ENCODE assay signal across 13 cellular contexts in genomic region chr5:132095077-132095744, GRCh38. TPM values are rescaled to one million over a fixed set of nuclear protein-coding genes. Genes with fewer than 3 reads are reported as not detected.
A peak's percentile ranks its signal among the peaks of the same experiment; 100 is the strongest.
DNase-seq lines count a peak whose midpoint lies in the region; ATAC-seq lines count a peak whose summit lies in the region.
"Had no signal": no experiment of that assay in that cellular context is flagged by ENCODE, and none has a peak within 500 bp of the region (broad histone marks: within the 10 kb centered on the region; RNA-seq: fewer than 3 reads in every experiment).

No MANE protein-coding gene starts in this region.

- no peak overlapping the region for H3K27ac ChIP-seq in substantia nigra (ENCODE audit: low read depth, low read length, poor library complexity, severe bottlenecking)
- H3K27ac ChIP-seq in caudate nucleus (ENCODE audit: low read depth, low read length): no peak overlapping the region
- H3K27ac ChIP-seq: C4-2B had no signal

- H3K36me3 Mint-ChIP-seq in activated T-helper 17 cell treated with anti-CD3 and anti-CD28 coated beads, Interleukin-2, amount 50 U/mL, for 72 hours (ENCODE audit: low read depth): peaks cover 15% of the 10 kb centered on the region

- peak overlapping the region; percentile 63 for H3K4me3 Mint-ChIP-seq in activated T-helper 17 cell treated with anti-CD3 and anti-CD28 coated beads, Interleukin-2, amount 50 U/mL, for 72 hours
- H3K4me3 Mint-ChIP-seq: GM23338 had no signal

- ATAC-seq in Right ventricle myocardium superior (ENCODE audit: poor library complexity) (peak; percentile 84), HG02981 (IDR thresholded peaks at IDR 0.05; ENCODE audit: unreplicated experiment) (no peak)
- ATAC-seq in activated T-helper 17 cell treated with anti-CD3 and anti-CD28 coated beads, Interleukin-2, amount 50 U/mL, for 72 hours (replicated peaks): peak; percentile 15
- ATAC-seq: GM23338 had no signal

- H3K4me1 Mint-ChIP-seq in activated T-helper 17 cell treated with anti-CD3 and anti-CD28 coated beads, Interleukin-2, amount 50 U/mL, for 72 hours: peaks cover 46% of the 10 kb centered on the region
- H3K4me1 Mint-ChIP-seq: GM23338 had no signal

- H3K9me3 Mint-ChIP-seq in activated T-helper 17 cell treated with anti-CD3 and anti-CD28 coated beads, Interleukin-2, amount 50 U/mL, for 72 hours: peaks cover 3% of the 10 kb centered on the region
- H3K9me3 Mint-ChIP-seq: GM23338 had no signal

- H3K27me3 Mint-ChIP-seq in activated T-helper 17 cell treated with anti-CD3 and anti-CD28 coated beads, Interleukin-2, amount 50 U/mL, for 72 hours: no peaks in the 10 kb centered on the region

- peak overlapping the region; percentile 81 for H3K27ac Mint-ChIP-seq in activated T-helper 17 cell treated with anti-CD3 and anti-CD28 coated beads, Interleukin-2, amount 50 U/mL, for 72 hours
- H3K27ac Mint-ChIP-seq: GM23338 had no signal

- DNase-seq in Right ventricle myocardium superior: no peak
- no peak for DNase-seq in cardiac septum (ENCODE audit: low spot score)
- peak; percentile 20 for DNase-seq in iris pigment epithelial cell (ENCODE audit: low read depth)
- DNase-seq in substantia nigra (lab: John Stamatoyannopoulos, UW): no peak
- DNase-seq in NCI-H510A treated with DMSO at 0.1 percent for 48 hours (lab: John Stamatoyannopoulos, UW): no peak
- no peak for DNase-seq in caudate nucleus (lab: John Stamatoyannopoulos, UW)
- DNase-seq: cortex of kidney, NCI-H2029, T-helper 9 cell had no signal

- intact Hi-C loops in Right ventricle myocardium superior (cut with DNase I): no loop called here
- intact Hi-C loops in cardiac septum (cut with DNase I): no loop called here

RNA-seq across cellular contexts. Expression of gene CSF2, which starts 21.6 kb away (rescaled TPM):
- total RNA-seq in Right ventricle myocardium superior (not detected), cardiac septum (not detected)
- total RNA-seq in activated T-helper 17 cell treated with anti-CD3 and anti-CD28 coated beads, Interleukin-2, amount 50 U/mL, for 72 hours: 100 to 1,000 TPM in 1 of 2 donors, 10 to 100 TPM in 1; 14.6 to 159 TPM
- total RNA-seq: GM23338 had no signal

RNA-seq across cellular contexts. Expression of gene IL3, which starts 34.8 kb away (rescaled TPM):
- total RNA-seq in Right ventricle myocardium superior (not detected), cardiac septum (not detected)
- total RNA-seq in activated T-helper 17 cell treated with anti-CD3 and anti-CD28 coated beads, Interleukin-2, amount 50 U/mL, for 72 hours: 1 to 10 TPM in 1 of 2 donors, under 1 TPM in 1; 0.32 to 9.0 TPM
- total RNA-seq: GM23338 had no signal

Comparison
In these comparisons a context has a peak if more than half of its experiments do, and no peak if none do; other contexts are left out.
1. RNA of gene CSF2, which starts 21.6 kb away (total RNA-seq): 14.6 to 159 TPM in activated T-helper 17 cell treated with anti-CD3 and anti-CD28 coated beads, Interleukin-2, amount 50 U/mL, for 72 hours; not detected in Right ventricle myocardium superior (single experiment) and not detected in cardiac septum (single experiment); every median in the first group is over 10 times any median in the second.